In the genomic region with DNA sequence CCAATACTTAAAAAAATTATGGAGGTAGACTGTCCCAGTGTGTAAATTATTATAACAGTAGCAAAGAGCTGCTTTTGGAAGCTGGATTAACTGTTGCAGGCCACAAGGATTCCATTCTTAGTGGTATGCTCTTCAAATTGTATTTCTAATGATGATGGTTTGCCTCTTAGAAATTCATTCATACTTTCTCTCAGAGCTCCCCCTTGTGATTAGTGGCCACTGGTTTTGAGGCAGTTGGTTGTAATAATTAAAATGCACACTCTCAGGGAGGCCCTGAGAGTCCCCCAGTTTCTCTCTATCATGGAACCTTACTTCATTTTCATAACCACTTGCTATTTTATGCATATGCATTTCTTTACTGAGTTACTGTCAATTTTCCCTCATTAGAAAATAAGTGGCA, we compare ENCODE assay signal across 8 cellular contexts. TPM values are rescaled to one million over a fixed set of nuclear protein-coding genes. Genes with fewer than 3 reads are reported as not detected.
A peak's percentile ranks its signal among the peaks of the same experiment; 100 is the strongest.
DNase-seq lines count a peak whose midpoint lies in the region; ATAC-seq, FAIRE-seq and TF ChIP-seq lines count a peak whose summit lies in the region.

No MANE protein-coding gene starts in this region.

- H3K4me1 ChIP-seq in endothelial cell of umbilical vein (ENCODE audit: control insufficient read depth, extremely low read depth, insufficient read depth, low read length) = peaks cover 17% of the 10 kb centered on the region

- no peaks in the 10 kb centered on the region for H3K9me1 ChIP-seq in endothelial cell of umbilical vein (replicated peaks; ENCODE audit: control insufficient read depth, extremely low read depth, insufficient read depth, low read length)

- no peaks in the 10 kb centered on the region for H3K9me3 ChIP-seq in endothelial cell of umbilical vein (replicated peaks; ENCODE audit: control insufficient read depth, insufficient read depth, low read length)

- POLR2A ChIA-PET in endothelial cell of umbilical vein (lab: Charles Lee) = no interaction called here

- no peak overlapping the region for H3K27ac ChIP-seq in endothelial cell of umbilical vein (ENCODE audit: insufficient read depth, low read depth, low read length)

- dilution Hi-C loops in endothelial cell of umbilical vein (cut with MboI; ENCODE audit: extremely low pct_ligation_motif_present, low sequenced_read_pairs) = no loop called here

- H3K27me3 ChIP-seq in endothelial cell of umbilical vein (ENCODE audit: control insufficient read depth in 2 of 2, insufficient read depth in 2 of 2, low read length in 2 of 2) = no peaks in the 10 kb centered on the region

- H3K4me3 ChIP-seq in AG09309 (ENCODE audit: control insufficient read depth, low read depth, low read length) = no peak overlapping the region
- no peak overlapping the region for H3K4me3 ChIP-seq in endothelial cell of umbilical vein (replicated peaks in 1 of 3; ENCODE audit: insufficient read depth in 1 of 3, low read depth in 1 of 3, low read length in 3 of 3)

- H3K36me3 ChIP-seq in endothelial cell of umbilical vein (ENCODE audit: control insufficient read depth in 2 of 2, extremely low read depth in 1 of 2, insufficient read depth in 2 of 2, low read length in 2 of 2) = no peaks in the 10 kb centered on the region

- no peak overlapping the region for H3K4me2 ChIP-seq in endothelial cell of umbilical vein (ENCODE audit: insufficient read depth, low read length)

- H3K79me2 ChIP-seq in endothelial cell of umbilical vein (ENCODE audit: control insufficient read depth, insufficient read depth, low read length) = no peaks in the 10 kb centered on the region

- H3K9ac ChIP-seq in endothelial cell of umbilical vein (replicated peaks; ENCODE audit: extremely low read depth, insufficient read depth, low read length) = no peak overlapping the region

- intact Hi-C loops in endothelial cell of umbilical vein (cut with micrococcal nuclease) = loop anchor here (5.0 kb wide), 1 partner anchor 143 kb away; a partner anchor contains a TSS

- BruUV-seq in endothelial cell of umbilical vein (replicated peaks; lab: Mats Ljungman, UMichigan) = no TSS peak

- CTCF ChIA-PET in endothelial cell of umbilical vein (lab: Charles Lee) = interaction anchor here (1.0 to 4.1 kb wide), 9 partner anchors 14 to 713 kb away, joined by 3 to 19 read pairs (median 5); no protein-coding TSS in a partner anchor

- no peaks in the 10 kb centered on the region for H4K20me1 ChIP-seq in endothelial cell of umbilical vein (replicated peaks; ENCODE audit: control insufficient read depth, extremely low read depth, insufficient read depth, low read length)

- no peak for FAIRE-seq in endothelial cell of umbilical vein (lab: Jason Lieb, UNC)

- DNase-seq in AG09309 (ENCODE audit: low read depth) (no peak), NCI-H2081 treated with DMSO at 0.1 percent for 48 hours (lab: John Stamatoyannopoulos, UW) (peak; percentile 11), endothelial cell of umbilical vein (ENCODE audit: low read depth, low spot score) (peak; percentile 59)
- DNase-seq in activated CD4-positive, alpha-beta T cell treated with anti-CD3 and anti-CD28 coated beads, Interleukin-2, amount 50 U/mL, for 4 hours = no peak
- DNase-seq in stimulated activated CD4-positive, alpha-beta T cell treated with anti-CD3 and anti-CD28 coated beads, Interleukin-12 subunit alpha, Interleukin-12 subunit beta, amount 100 ng/mL, for 4 hours = no peak
- no peak for DNase-seq in stimulated activated naive CD4-positive, alpha-beta T cell treated with Interleukin-2 at 50 U/mL for 16 hours (lab: John Stamatoyannopoulos, UW)

- no peak for TF ChIP-seq POLR2A in endothelial cell of umbilical vein (IDR thresholded peaks at IDR 0.05; ENCODE audit: low read depth, low read length)

- TF ChIP-seq CTCF in AG09309 (IDR thresholded peaks at IDR 0.05; ENCODE audit: control insufficient read depth, insufficient read depth, low read depth, low read length, missing control alignments) (peak; percentile 34), endothelial cell of umbilical vein (IDR thresholded peaks at IDR 0.05; ENCODE audit: extremely low read depth in 1 of 2, insufficient read depth in 1 of 2, low read depth in 1 of 2, low read length in 2 of 2) (peak; percentile 12 to 20)

- H2AFZ ChIP-seq in endothelial cell of umbilical vein (ENCODE audit: low read depth, low read length) = no peak overlapping the region

- ATAC-seq in GM18508 (IDR thresholded peaks at IDR 0.05; ENCODE audit: insufficient read depth, unreplicated experiment) (peak; percentile 82), HG02870 (IDR thresholded peaks at IDR 0.05; ENCODE audit: unreplicated experiment) (peak; percentile 84)

TF ChIP-seq in endothelial cell of umbilical vein, 7 proteins besides CTCF, POLR2A, EP300 and RAD21:
- no peak for TF ChIP-seq JUN (IDR thresholded peaks at IDR 0.05; ENCODE audit: borderline replicate concordance, insufficient read depth, insufficient read length, low read depth)
- no peak for TF ChIP-seq EZH2 (IDR thresholded peaks at IDR 0.05; ENCODE audit: borderline replicate concordance, low read depth, low read length, severe bottlenecking)
- no peak for TF ChIP-seq FOS (IDR thresholded peaks at IDR 0.05; ENCODE audit: borderline replicate concordance, insufficient read depth, low read length)
- TF ChIP-seq GATA2 (IDR thresholded peaks at IDR 0.05; ENCODE audit: insufficient read depth, insufficient read length, low read depth, low read length) = no peak
- TF ChIP-seq, protein P1, sequence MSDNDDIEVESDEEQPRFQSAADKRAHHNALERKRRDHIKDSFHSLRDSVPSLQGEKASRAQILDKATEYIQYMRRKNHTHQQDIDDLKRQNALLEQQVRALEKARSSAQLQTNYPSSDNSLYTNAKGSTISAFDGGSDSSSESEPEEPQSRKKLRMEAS (IDR thresholded peaks at IDR 0.05; ENCODE audit: insufficient read depth, insufficient read length) = no peak
- no peak for TF ChIP-seq POLR2AphosphoS5 (IDR thresholded peaks at IDR 0.05; ENCODE audit: insufficient read depth, low read depth, low read length)
- no peak for TF ChIP-seq MYC (IDR thresholded peaks at IDR 0.05; ENCODE audit: low read depth, low read length)

RNA-seq across cellular contexts. Expression of a gene that starts 35.4 kb away (rescaled TPM):
- total RNA-seq in endothelial cell of umbilical vein = 11.7 and 13.2 TPM in 2 replicates
- polyA plus RNA-seq in endothelial cell of umbilical vein = 2.8 and 3.8 TPM in 2 replicates
- 3.7 and 4.1 TPM in 2 replicates for polyA plus RNA-seq in endothelial cell of umbilical vein (2011; cell fraction: cytosol; rRNA removed)
- polyA plus RNA-seq in endothelial cell of umbilical vein (2011; cell fraction: nucleus; rRNA removed) = 5.4 and 6.8 TPM in 2 replicates
- 2.4 and 6.3 TPM in 2 replicates for polyA plus RNA-seq in endothelial cell of umbilical vein (2012)
- 9.4 and 12.1 TPM in 2 replicates for polyA minus RNA-seq in endothelial cell of umbilical vein
- not detected for polyA minus RNA-seq in endothelial cell of umbilical vein (2011; cell fraction: cytosol; rRNA and poly(A)+ RNA removed)
- 10.7 and 19.9 TPM in 2 replicates for polyA minus RNA-seq in endothelial cell of umbilical vein (2011; cell fraction: nucleus; rRNA and poly(A)+ RNA removed)

Comparison
In these comparisons a context has a peak if more than half of its experiments do, and no peak if none do; other contexts are left out.
1. DNase-seq: peak in NCI-H2081 treated with DMSO at 0.1 percent for 48 hours (single experiment) and endothelial cell of umbilical vein (single experiment); none in AG09309 (single experiment), activated CD4-positive, alpha-beta T cell treated with anti-CD3 and anti-CD28 coated beads, Interleukin-2, amount 50 U/mL, for 4 hours (0 of 2), stimulated activated CD4-positive, alpha-beta T cell treated with anti-CD3 and anti-CD28 coated beads, Interleukin-12 subunit alpha, Interleukin-12 subunit beta, amount 100 ng/mL, for 4 hours (single experiment) and stimulated activated naive CD4-positive, alpha-beta T cell treated with Interleukin-2 at 50 U/mL for 16 hours (single experiment).